In genomic region chr18:48800877-48801727, GRCh38 we compare ENCODE assay signal across 8 cellular contexts.
A peak's percentile ranks its signal among the peaks of the same experiment; 100 is the strongest.
DNase-seq lines count a peak whose midpoint lies in the region; ATAC-seq and TF ChIP-seq lines count a peak whose summit lies in the region.

No MANE protein-coding gene starts in this region.

- DNase-seq in GM10266 (ENCODE audit: extremely low spot score) (peak; percentile 79), RPMI7951 (ENCODE audit: low read depth) (peak; percentile 50), left ventricle myocardium superior (peak; percentile 18), DMS53 treated with DMSO at 0.1 percent for 48 hours (lab: John Stamatoyannopoulos, UW; ENCODE audit: unreplicated experiment) (no peak), NCI-H146 treated with DMSO at 0.1 percent for 48 hours (lab: John Stamatoyannopoulos, UW; ENCODE audit: unreplicated experiment) (no peak), MCF 10A (ENCODE audit: unreplicated experiment) (no peak)

- CTCF ChIA-PET in MCF 10A (lab: Yijun Ruan, JAX), result interaction anchor here (0.9 kb wide), 1 partner anchor 77 kb away, joined by 5 read pairs; no protein-coding TSS in a partner anchor

- peaks cover 21% of the 10 kb centered on the region for H3K36me3 Mint-ChIP-seq in MCF 10A (ENCODE audit: insufficient read depth, unreplicated experiment)

- no peak overlapping the region for H3K27ac Mint-ChIP-seq in MCF 10A (ENCODE audit: low read depth, unreplicated experiment)

- intact Hi-C loops in left ventricle myocardium superior (cut with micrococcal nuclease), result no loop called here
- intact Hi-C loops in MCF 10A (cut with micrococcal nuclease), result no loop called here

- POLR2A ChIA-PET in MCF 10A (lab: Yijun Ruan, JAX), result interaction anchor here (0.7 to 1.2 kb wide), 2 partner anchors 13 to 99 kb away, joined by 3 to 4 read pairs; no protein-coding TSS in a partner anchor

- BruUV-seq in MCF 10A (replicated peaks; lab: Mats Ljungman, UMichigan), result no TSS peak

- H3K27me3 Mint-ChIP-seq in MCF 10A (ENCODE audit: insufficient read depth, unreplicated experiment), result no peaks in the 10 kb centered on the region

- peaks cover 5% of the 10 kb centered on the region for H3K4me1 Mint-ChIP-seq in MCF 10A (ENCODE audit: insufficient read depth, unreplicated experiment)

- ATAC-seq in GM21576 (IDR thresholded peaks at IDR 0.05; ENCODE audit: unreplicated experiment) (peak; percentile 55), left ventricle myocardium superior (no peak), SK-N-SH treated with all-trans-retinoic acid at 6 μM for 48 hours (no peak)

- H3K9me3 Mint-ChIP-seq in MCF 10A (ENCODE audit: unreplicated experiment), result no peaks in the 10 kb centered on the region

- no peak overlapping the region for H3K4me3 Mint-ChIP-seq in MCF 10A (ENCODE audit: unreplicated experiment)

- TF ChIP-seq CTCF in GM10266 (IDR thresholded peaks at IDR 0.05; ENCODE audit: control insufficient read depth, insufficient read depth, low read depth, missing control alignments) (no peak), MCF 10A (IDR thresholded peaks at IDR 0.05; ENCODE audit: unreplicated experiment) (no peak)

TF ChIP-seq in SK-N-SH treated with all-trans-retinoic acid at 6 μM for 48 hours, 23 proteins besides CTCF, POLR2A, EP300 and RAD21:
- TF ChIP-seq RARB (CRISPR knock-in tag; IDR thresholded peaks at IDR 0.05) (no peak), ZC3H10 (CRISPR knock-in tag; IDR thresholded peaks at IDR 0.05) (no peak), ZNF565 (CRISPR knock-in tag; conservative IDR thresholded peaks at IDR 0.05; ENCODE audit: low read depth) (no peak), TSHZ2 (CRISPR knock-in tag; IDR thresholded peaks at IDR 0.05) (no peak), ARNTL (CRISPR knock-in tag; IDR thresholded peaks at IDR 0.05; ENCODE audit: borderline replicate concordance, low read depth) (no peak), ZFP3 (CRISPR knock-in tag; IDR thresholded peaks at IDR 0.05) (no peak), CSDC2 (CRISPR knock-in tag; IDR thresholded peaks at IDR 0.05) (no peak), ZNF70 (CRISPR knock-in tag; IDR thresholded peaks at IDR 0.05) (no peak), TCF4 (CRISPR knock-in tag; IDR thresholded peaks at IDR 0.05; ENCODE audit: borderline replicate concordance) (no peak), BACH2 (CRISPR knock-in tag; IDR thresholded peaks at IDR 0.05; ENCODE audit: borderline replicate concordance) (no peak), ISL1 (CRISPR knock-in tag; IDR thresholded peaks at IDR 0.05) (no peak), GLIS3 (CRISPR knock-in tag; IDR thresholded peaks at IDR 0.05) (no peak), ESRRG (CRISPR knock-in tag; IDR thresholded peaks at IDR 0.05) (no peak), PATZ1 (CRISPR knock-in tag; IDR thresholded peaks at IDR 0.05; ENCODE audit: borderline replicate concordance) (no peak), POU6F1 (CRISPR knock-in tag; IDR thresholded peaks at IDR 0.05; ENCODE audit: borderline replicate concordance, low read depth) (no peak), OSR1 (CRISPR knock-in tag; IDR thresholded peaks at IDR 0.05) (no peak), TOX (CRISPR knock-in tag; IDR thresholded peaks at IDR 0.05; ENCODE audit: borderline replicate concordance) (no peak), ZNF8 (CRISPR knock-in tag; IDR thresholded peaks at IDR 0.05) (no peak)

Comparison
In these comparisons a context has a peak if more than half of its experiments do, and no peak if none do; other contexts are left out.
1. DNase-seq: peak in GM10266 (single experiment), RPMI7951 (single experiment) and left ventricle myocardium superior (single experiment); none in DMS53 treated with DMSO at 0.1 percent for 48 hours (single experiment), NCI-H146 treated with DMSO at 0.1 percent for 48 hours (single experiment) and MCF 10A (single experiment).